In the genomic region with DNA sequence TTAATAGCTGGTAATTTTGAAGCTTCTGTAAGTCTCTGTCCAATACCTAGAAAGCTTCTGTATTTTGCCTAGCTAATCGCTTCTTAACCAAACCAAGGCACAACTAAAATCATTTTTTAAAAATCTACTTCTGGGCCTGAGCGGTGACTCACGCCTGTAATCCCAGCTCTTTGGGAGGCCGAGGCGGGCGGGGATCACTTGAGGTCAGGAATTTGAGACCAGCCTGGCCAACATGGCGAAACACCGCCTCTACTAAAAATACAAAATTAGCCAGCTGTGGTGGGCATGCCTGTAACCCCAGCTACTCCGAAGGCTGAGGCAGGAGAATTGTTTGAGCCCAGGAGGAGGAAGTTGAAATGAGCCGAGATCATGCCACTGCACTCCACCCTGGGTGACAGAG, we compare ENCODE assay signal across 19 cellular contexts.
DNase-seq lines count a peak whose midpoint lies in the region; ATAC-seq and TF ChIP-seq lines count a peak whose summit lies in the region.
"Had no signal": no experiment of that assay in that cellular context is flagged by ENCODE, and none has a peak within 500 bp of the region (broad histone marks: within the 10 kb centered on the region; RNA-seq: fewer than 3 reads in every experiment).

No MANE protein-coding gene starts in this region.

- TF ChIP-seq CTCF in GM23338 (conservative IDR thresholded peaks at IDR 0.05; ENCODE audit: low read depth in 2 of 2) (no peak), mucosa of descending colon (IDR thresholded peaks at IDR 0.05) (no peak)

- no peak for ATAC-seq in GM23338
- no peak for ATAC-seq in mucosa of descending colon
- ATAC-seq: CD8-positive, alpha-beta T cell; HCT116; K562; Right ventricle myocardium inferior had no signal

- H3K4me1 ChIP-seq in GM23338 (ENCODE audit: insufficient read depth): no peaks in the 10 kb centered on the region
- H3K4me1 ChIP-seq in SJCRH30: peaks cover 18% of the 10 kb centered on the region
- no peaks in the 10 kb centered on the region for H3K4me1 ChIP-seq in mesenchymal stem cell (ENCODE audit: control insufficient read depth, insufficient read depth, low read depth, low read length)
- H3K4me1 ChIP-seq in mucosa of descending colon (ENCODE audit: low read depth): no peaks in the 10 kb centered on the region

- H3K27me3 ChIP-seq in GM23338 (ENCODE audit: insufficient read depth) (no peaks in the 10 kb centered on the region), SJCRH30 (no peaks in the 10 kb centered on the region), mesenchymal stem cell (ENCODE audit: control insufficient read depth in 1 of 2, insufficient read depth in 1 of 2, low read length in 2 of 2) (no peaks in the 10 kb centered on the region)
- H3K27me3 ChIP-seq: BLaER1 treated with 17β-estradiol and CSF1 and Interleukin-3, amounts not matched to agents 10 nM and 100 nM had no signal

- H3K9ac ChIP-seq in mesenchymal stem cell (ENCODE audit: low read length): no peak overlapping the region
- H3K9ac ChIP-seq: BLaER1 treated with 17β-estradiol and CSF1 and Interleukin-3, amounts not matched to agents 10 nM and 100 nM had no signal

- H3K9me3 ChIP-seq in SJCRH30 (replicated peaks) (no peaks in the 10 kb centered on the region), mesenchymal stem cell (ENCODE audit: control insufficient read depth, low read length) (no peaks in the 10 kb centered on the region), mucosa of descending colon (no peaks in the 10 kb centered on the region)
- H3K9me3 ChIP-seq: BLaER1 treated with 17β-estradiol and CSF1 and Interleukin-3, amounts not matched to agents 10 nM and 100 nM had no signal

- WGBS in mesenchymal stem cell: 80% methylated on average over 7 of the region's 10 CpGs

- no peak overlapping the region for H4K91ac ChIP-seq in mesenchymal stem cell (ENCODE audit: low read length)

- no peak overlapping the region for H2AFZ ChIP-seq in GM23338
- H2AFZ ChIP-seq in mesenchymal stem cell (ENCODE audit: low read depth, low read length): no peak overlapping the region

- H3K36me3 Mint-ChIP-seq in GM23338 (ENCODE audit: low read depth): no peaks in the 10 kb centered on the region
- H3K36me3 Mint-ChIP-seq in T-helper 2 cell treated with Interferon-gamma antibody and Interleukin-4, amounts not matched to agents 5 μg/mL and 100 μg/mL, for 36 hours (ENCODE audit: low read depth): no peaks in the 10 kb centered on the region
- H3K36me3 Mint-ChIP-seq: CD8-positive, alpha-beta T cell had no signal

- H2BK15ac ChIP-seq in mesenchymal stem cell (ENCODE audit: low read depth, poor library complexity, severe bottlenecking): no peak overlapping the region

- H3K4me3 Mint-ChIP-seq in GM23338: no peak overlapping the region
- no peak overlapping the region for H3K4me3 Mint-ChIP-seq in T-helper 2 cell treated with Interferon-gamma antibody and Interleukin-4, amounts not matched to agents 5 μg/mL and 100 μg/mL, for 36 hours
- H3K4me3 Mint-ChIP-seq: CD8-positive, alpha-beta T cell had no signal

- H3K27ac Mint-ChIP-seq in GM23338: no peak overlapping the region
- no peak overlapping the region for H3K27ac Mint-ChIP-seq in T-helper 2 cell treated with Interferon-gamma antibody and Interleukin-4, amounts not matched to agents 5 μg/mL and 100 μg/mL, for 36 hours
- H3K27ac Mint-ChIP-seq: CD8-positive, alpha-beta T cell had no signal

- no peaks in the 10 kb centered on the region for H3K4me1 Mint-ChIP-seq in GM23338
- H3K4me1 Mint-ChIP-seq in T-helper 2 cell treated with Interferon-gamma antibody and Interleukin-4, amounts not matched to agents 5 μg/mL and 100 μg/mL, for 36 hours (ENCODE audit: low read depth): no peaks in the 10 kb centered on the region

- no peak overlapping the region for H3K4me3 ChIP-seq in GM23338
- H3K4me3 ChIP-seq in SJCRH30: no peak overlapping the region
- H3K4me3 ChIP-seq in mesenchymal stem cell (ENCODE audit: insufficient read depth in 1 of 2, low read depth in 1 of 2, low read length in 2 of 2): no peak overlapping the region
- H3K4me3 ChIP-seq in mucosa of descending colon: no peak overlapping the region
- H3K4me3 ChIP-seq: BLaER1 treated with 17β-estradiol and CSF1 and Interleukin-3, amounts not matched to agents 10 nM and 100 nM; K562 had no signal

- H2BK120ac ChIP-seq in mesenchymal stem cell (ENCODE audit: low read depth, low read length): no peak overlapping the region

- H3K79me2 ChIP-seq in GM23338 (replicated peaks; ENCODE audit: insufficient read depth): no peaks in the 10 kb centered on the region

- no peak overlapping the region for H4K8ac ChIP-seq in mesenchymal stem cell (ENCODE audit: low read length)

- H3F3A ChIP-seq in GM23338 (replicated peaks; ENCODE audit: low read depth): no peaks in the 10 kb centered on the region

- peaks cover 3% of the 10 kb centered on the region; the same call in 1 of the 3 replicates for H3K9me3 Mint-ChIP-seq in GM23338
- H3K9me3 Mint-ChIP-seq in T-helper 2 cell treated with Interferon-gamma antibody and Interleukin-4, amounts not matched to agents 5 μg/mL and 100 μg/mL, for 36 hours: no peaks in the 10 kb centered on the region

- H4K20me1 ChIP-seq in GM23338 (replicated peaks; ENCODE audit: insufficient read depth): no peaks in the 10 kb centered on the region
- H4K20me1 ChIP-seq: BLaER1 treated with 17β-estradiol and CSF1 and Interleukin-3, amounts not matched to agents 10 nM and 100 nM had no signal

- no peak overlapping the region for H2AK5ac ChIP-seq in mesenchymal stem cell (ENCODE audit: low read length, severe bottlenecking)

- H3K36me3 ChIP-seq in GM23338 (ENCODE audit: insufficient read depth) (no peaks in the 10 kb centered on the region), SJCRH30 (no peaks in the 10 kb centered on the region), mesenchymal stem cell (ENCODE audit: control insufficient read depth in 1 of 2, insufficient read depth in 2 of 2, low read depth in 1 of 2, low read length in 2 of 2) (no peaks in the 10 kb centered on the region), mucosa of descending colon (ENCODE audit: low read depth) (no peaks in the 10 kb centered on the region)
- H3K36me3 ChIP-seq: BLaER1 treated with 17β-estradiol and CSF1 and Interleukin-3, amounts not matched to agents 10 nM and 100 nM had no signal

- H3K18ac ChIP-seq in mesenchymal stem cell (ENCODE audit: low read depth in 1 of 2, low read length in 2 of 2): no peak overlapping the region

- H3K79me1 ChIP-seq in mesenchymal stem cell (replicated peaks; ENCODE audit: low read length, poor library complexity, severe bottlenecking): no peaks in the 10 kb centered on the region

- H3K4ac ChIP-seq in mesenchymal stem cell (ENCODE audit: low read depth in 1 of 2, low read length in 2 of 2): no peak overlapping the region

- no peaks in the 10 kb centered on the region for H3K27me3 Mint-ChIP-seq in GM23338 (ENCODE audit: insufficient read depth, low read depth, poor library complexity)
- H3K27me3 Mint-ChIP-seq in T-helper 2 cell treated with Interferon-gamma antibody and Interleukin-4, amounts not matched to agents 5 μg/mL and 100 μg/mL, for 36 hours (ENCODE audit: low read depth): no peaks in the 10 kb centered on the region

- DNase-seq in GM23338 (ENCODE audit: low spot score) (peak; percentile 3), SJCRH30 (peak; percentile 81 to 83), mesenchymal stem cell (peak; percentile 8), stromal cell of bone marrow (ENCODE audit: low read depth) (peak; percentile 20), mucosa of descending colon (no peak)
- no peak for DNase-seq in T-helper 2 cell treated with Interferon-gamma antibody and Interleukin-4, amounts not matched to agents 5 μg/mL and 100 μg/mL, for 36 hours (ENCODE audit: low spot score)
- no peak for DNase-seq in stimulated activated CD4-positive, alpha-beta T cell treated with anti-CD3 and anti-CD28 coated beads, Interleukin-12 subunit alpha, Interleukin-12 subunit beta, amount 100 ng/mL, for 4 hours
- DNase-seq: Calu3; CD8-positive, alpha-beta T cell; GOT3; NCI-H1048; NCI-H1436 treated with DMSO at 0.1 percent for 48 hours; NCI-H2081; NCI-H2171 treated with DMSO at 0.1 percent for 48 hours; NCI-H446 had no signal

- intact Hi-C loops in mucosa of descending colon (cut with DNase I, micrococcal nuclease): no loop called here

- H3K14ac ChIP-seq in mesenchymal stem cell (ENCODE audit: low read length in 2 of 2): no peak overlapping the region

- H3K27ac ChIP-seq in GM23338 (ENCODE audit: low read depth) (no peak overlapping the region), SJCRH30 (peak overlapping the region; percentile 68), mesenchymal stem cell (ENCODE audit: low read length, poor library complexity, severe bottlenecking) (peak overlapping the region; percentile 68)

- H2BK5ac ChIP-seq in mesenchymal stem cell (ENCODE audit: low read depth, low read length, poor library complexity, severe bottlenecking): no peak overlapping the region

- H2BK12ac ChIP-seq in mesenchymal stem cell (ENCODE audit: low read length in 2 of 2): no peak overlapping the region

- H3K4me2 ChIP-seq in GM23338 (no peak overlapping the region), mesenchymal stem cell (ENCODE audit: low read length, poor library complexity, severe bottlenecking) (no peak overlapping the region)
- H3K4me2 ChIP-seq: BLaER1 treated with 17β-estradiol and CSF1 and Interleukin-3, amounts not matched to agents 10 nM and 100 nM had no signal

- H3K9me2 ChIP-seq in GM23338 (ENCODE audit: insufficient read depth): no peaks in the 10 kb centered on the region

- H3K23ac ChIP-seq in mesenchymal stem cell (ENCODE audit: low read length in 2 of 2): no peak overlapping the region

Comparison
In these comparisons a context has a peak if more than half of its experiments do, and no peak if none do; other contexts are left out.
1. DNase-seq: peak in GM23338 (single experiment), SJCRH30 (2 of 2), mesenchymal stem cell (single experiment) and stromal cell of bone marrow (single experiment); none in mucosa of descending colon (0 of 3), T-helper 2 cell treated with Interferon-gamma antibody and Interleukin-4, amounts not matched to agents 5 μg/mL and 100 μg/mL, for 36 hours (single experiment) and stimulated activated CD4-positive, alpha-beta T cell treated with anti-CD3 and anti-CD28 coated beads, Interleukin-12 subunit alpha, Interleukin-12 subunit beta, amount 100 ng/mL, for 4 hours (single experiment).